21 cellular contexts compared by ENCODE assay signal in the genomic region with DNA sequence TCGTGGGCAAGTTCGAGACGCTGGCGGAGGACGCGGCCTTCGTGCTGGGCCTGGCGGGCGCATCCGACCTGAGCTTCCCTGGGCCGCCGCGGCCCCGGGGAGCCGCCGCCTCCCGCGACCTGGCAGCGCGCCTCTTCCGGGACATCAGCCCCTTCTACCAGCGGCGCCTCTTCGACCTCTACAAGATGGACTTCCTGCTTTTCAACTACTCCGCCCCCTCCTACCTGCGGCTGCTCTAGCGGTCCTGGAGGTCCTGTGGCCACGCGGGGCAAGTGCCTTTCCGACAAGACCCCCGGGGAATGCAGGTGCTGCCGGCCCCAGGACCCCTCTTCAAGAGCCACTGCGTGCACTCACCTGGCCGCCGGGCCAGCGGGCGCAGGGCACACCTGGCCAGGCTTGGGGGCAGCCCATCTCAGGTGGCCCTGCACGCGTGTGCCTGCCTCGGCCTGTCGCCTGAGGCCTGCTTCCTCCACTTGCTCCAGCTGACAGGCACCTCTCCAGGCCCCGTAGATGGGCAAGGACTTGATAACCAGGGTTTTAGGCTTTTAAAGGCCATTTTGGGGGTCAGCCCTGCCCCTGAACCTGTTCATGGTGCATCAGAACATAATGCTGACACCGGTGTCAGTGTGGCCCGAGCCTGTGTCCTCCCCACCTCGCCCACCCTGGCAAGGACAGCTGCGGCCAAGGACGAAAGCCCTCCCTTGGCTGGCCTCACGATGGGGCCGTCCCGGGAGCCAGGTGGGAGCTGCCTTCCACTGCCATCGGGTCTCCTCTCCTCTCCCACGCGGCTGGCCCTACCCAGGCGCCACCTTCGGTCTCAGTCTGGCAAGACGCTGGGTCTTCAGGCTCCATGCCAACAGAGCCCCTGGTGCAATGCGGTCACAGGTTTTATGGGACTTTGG. TPM values are rescaled to one million over a fixed set of nuclear protein-coding genes. Genes with fewer than 3 reads are reported as not detected.
DNase-seq lines count a peak whose midpoint lies in the region; ATAC-seq, FAIRE-seq and TF ChIP-seq lines count a peak whose summit lies in the region.
"Had no signal": no experiment of that assay in that cellular context is flagged by ENCODE, and none has a peak within 500 bp of the region (broad histone marks: within the 10 kb centered on the region; RNA-seq: fewer than 3 reads in every experiment).

No MANE protein-coding gene starts in this region.

- H2AFZ ChIP-seq in GM23338 = peak overlapping the region; percentile 74; the same call in 1 of the 2 replicates

- peaks cover 3% of the 10 kb centered on the region; the same call in 1 of the 3 replicates for H3K36me3 Mint-ChIP-seq in GM23338 (ENCODE audit: low read depth)
- no peaks in the 10 kb centered on the region for H3K36me3 Mint-ChIP-seq in activated CD8-positive, alpha-beta T cell treated with anti-CD3 and anti-CD28 coated beads for 36 hours (ENCODE audit: low read depth)

- H3K9me2 ChIP-seq in GM23338 (ENCODE audit: insufficient read depth) = no peaks in the 10 kb centered on the region

- no peak overlapping the region for H3K4me3 ChIP-seq in GM23338
- no peak overlapping the region for H3K4me3 ChIP-seq in kidney (ENCODE audit: low read length in 2 of 2)
- peak overlapping the region; percentile 31 for H3K4me3 ChIP-seq in psoas muscle
- no peak overlapping the region for H3K4me3 ChIP-seq in prostate gland
- H3K4me3 ChIP-seq: GM12878, tibial artery had no signal

- no peaks in the 10 kb centered on the region for H4K20me1 ChIP-seq in GM23338 (replicated peaks; ENCODE audit: insufficient read depth)

- no peak overlapping the region for H3K4me3 Mint-ChIP-seq in GM23338
- no peak overlapping the region for H3K4me3 Mint-ChIP-seq in activated CD8-positive, alpha-beta T cell treated with anti-CD3 and anti-CD28 coated beads for 36 hours
- H3K4me3 Mint-ChIP-seq: activated CD4-positive, alpha-beta T cell treated with anti-CD3 and anti-CD28 coated beads, Interleukin-2, amount 10 ng/mL, durations not matched to agents 7 days and 5 days had no signal

- ATAC-seq in GM23338 (peak; percentile 51), psoas muscle (no peak)
- ATAC-seq in activated CD8-positive, alpha-beta T cell treated with anti-CD3 and anti-CD28 coated beads for 36 hours = no peak
- ATAC-seq: GM12878 had no signal

- peaks cover 16% of the 10 kb centered on the region for H3K4me1 Mint-ChIP-seq in GM23338
- H3K4me1 Mint-ChIP-seq in activated CD8-positive, alpha-beta T cell treated with anti-CD3 and anti-CD28 coated beads for 36 hours (ENCODE audit: low read depth) = peaks cover 2% of the 10 kb centered on the region

- no peak for FAIRE-seq in kidney (lab: Jason Lieb, UNC)
- FAIRE-seq: endometrium, GM12878 had no signal

- no peak overlapping the region for H3K9ac ChIP-seq in kidney (ENCODE audit: low read length in 2 of 2)

- TF ChIP-seq POLR2A in prostate gland (IDR thresholded peaks at IDR 0.05) = no peak

- CTCF ChIA-PET in activated CD8-positive, alpha-beta T cell treated with anti-CD3 and anti-CD28 coated beads for 36 hours (lab: Charles Lee) = no interaction called here

- no peak for TF ChIP-seq CTCF in GM23338 (conservative IDR thresholded peaks at IDR 0.05; ENCODE audit: low read depth in 2 of 2)
- no peak for TF ChIP-seq CTCF in kidney (IDR thresholded peaks at IDR 0.05; ENCODE audit: borderline replicate concordance, extremely low read depth, insufficient read depth)
- no peak for TF ChIP-seq CTCF in psoas muscle (IDR thresholded peaks at IDR 0.05)
- no peak for TF ChIP-seq CTCF in activated CD8-positive, alpha-beta T cell treated with anti-CD3 and anti-CD28 coated beads for 36 hours (IDR thresholded peaks at IDR 0.05)
- TF ChIP-seq CTCF in prostate gland (IDR thresholded peaks at IDR 0.05) = no peak

- H3K4me2 ChIP-seq in GM23338 = no peak overlapping the region

- no peaks in the 10 kb centered on the region for H3K79me2 ChIP-seq in GM23338 (replicated peaks; ENCODE audit: insufficient read depth)

- H3F3A ChIP-seq in GM23338 (replicated peaks; ENCODE audit: low read depth) = 0 out of 2 replicates have a peak, but pooled peaks cover 5% of the 10 kb centered on the region

- H3K36me3 ChIP-seq in GM23338 (ENCODE audit: insufficient read depth) (no peaks in the 10 kb centered on the region), kidney (ENCODE audit: control insufficient read depth in 1 of 2, insufficient read depth in 2 of 2, low read length in 2 of 2) (no peaks in the 10 kb centered on the region), psoas muscle (ENCODE audit: insufficient read depth in 1 of 2, low read depth in 1 of 2) (no peaks in the 10 kb centered on the region), prostate gland (no peaks in the 10 kb centered on the region)
- H3K36me3 ChIP-seq: tibial artery had no signal

- H3K4me1 ChIP-seq in GM23338 (ENCODE audit: insufficient read depth) (no peaks in the 10 kb centered on the region; the same call in 1 of the 2 replicates), kidney (ENCODE audit: control insufficient read depth in 1 of 2, insufficient read depth in 1 of 2, low read depth in 1 of 2, low read length in 2 of 2) (peaks cover 3% of the 10 kb centered on the region in 2 donors), psoas muscle (peaks cover 11% of the 10 kb centered on the region), prostate gland (replicated peaks) (no peaks in the 10 kb centered on the region)

- POLR2A ChIA-PET in activated CD8-positive, alpha-beta T cell treated with anti-CD3 and anti-CD28 coated beads for 36 hours (lab: Charles Lee) = no interaction called here

- H3K27me3 Mint-ChIP-seq in GM23338 (ENCODE audit: insufficient read depth, low read depth, poor library complexity) = peaks cover 9% of the 10 kb centered on the region
- no peaks in the 10 kb centered on the region for H3K27me3 Mint-ChIP-seq in activated CD8-positive, alpha-beta T cell treated with anti-CD3 and anti-CD28 coated beads for 36 hours

- WGBS in psoas muscle, 3 donors = 58 to 73% (median 63%) methylated on average over 49 to 57 of the region's 57 CpGs
- 78% methylated on average over 37 of the region's 57 CpGs for WGBS in prostate gland

- H3K9me3 Mint-ChIP-seq in GM23338 = no peaks in the 10 kb centered on the region
- H3K9me3 Mint-ChIP-seq in activated CD8-positive, alpha-beta T cell treated with anti-CD3 and anti-CD28 coated beads for 36 hours = no peaks in the 10 kb centered on the region

- DNase-seq in GM23338 (ENCODE audit: low spot score) = no peak
- peak; percentile 33 for DNase-seq in activated CD8-positive, alpha-beta memory T cell treated with anti-CD3 and anti-CD28 coated beads, Interleukin-2, amount 50 U/mL, for 48 hours
- peak; percentile 70 for DNase-seq in kidney
- DNase-seq in psoas muscle = peak in 1 of 2 donors; percentile 30
- DNase-seq in GM19238 (ENCODE audit: insufficient read length, low spot score) = no peak
- no peak for DNase-seq in NCI-H345 (lab: John Stamatoyannopoulos, UW)
- DNase-seq in activated CD8-positive, alpha-beta T cell treated with anti-CD3 and anti-CD28 coated beads for 36 hours = no peak
- DNase-seq in prostate gland (ENCODE audit: low spot score) = no peak
- DNase-seq: activated CD4-positive, alpha-beta T cell treated with anti-CD3 and anti-CD28 coated beads, Interleukin-2, amount 10 ng/mL, durations not matched to agents 7 days and 5 days; activated naive CD4-positive, alpha-beta T cell treated with Interleukin-2 at 50 U/mL for 16 hours; foreskin melanocyte; NCI-H2029 treated with DMSO at 0.1 percent for 48 hours had no signal

- H3K27ac ChIP-seq in GM23338 (ENCODE audit: low read depth) = no peak overlapping the region
- no peak overlapping the region for H3K27ac ChIP-seq in kidney (ENCODE audit: low read depth in 2 of 2, low read length in 2 of 2)
- H3K27ac ChIP-seq in psoas muscle = no peak overlapping the region
- H3K27ac ChIP-seq in prostate gland = no peak overlapping the region
- H3K27ac ChIP-seq: C4-2B, RWPE1, tibial artery had no signal

- H3K9me3 ChIP-seq in kidney (ENCODE audit: control insufficient read depth in 1 of 2, low read length in 2 of 2) = no peaks in the 10 kb centered on the region
- H3K9me3 ChIP-seq in psoas muscle = no peaks in the 10 kb centered on the region
- H3K9me3 ChIP-seq in prostate gland = no peaks in the 10 kb centered on the region
- H3K9me3 ChIP-seq: tibial artery had no signal

- H3K27me3 ChIP-seq in GM23338 (ENCODE audit: insufficient read depth) (peaks cover 11% of the 10 kb centered on the region; the same call in 1 of the 2 replicates), psoas muscle (ENCODE audit: insufficient read depth in 3 of 3, low read length in 2 of 3) (peaks cover 0 to 28% (median 4%) of the 10 kb centered on the region in 3 donors), prostate gland (replicated peaks; ENCODE audit: insufficient read depth) (peaks cover 16% of the 10 kb centered on the region)

- no peak overlapping the region for H3K27ac Mint-ChIP-seq in GM23338
- H3K27ac Mint-ChIP-seq in activated CD8-positive, alpha-beta T cell treated with anti-CD3 and anti-CD28 coated beads for 36 hours = no peak overlapping the region
- H3K27ac Mint-ChIP-seq: activated CD4-positive, alpha-beta T cell treated with anti-CD3 and anti-CD28 coated beads, Interleukin-2, amount 10 ng/mL, durations not matched to agents 7 days and 5 days had no signal

- intact Hi-C loops in kidney (cut with DNase I) = no loop called here
- intact Hi-C loops in psoas muscle (cut with DNase I) = no loop called here
- intact Hi-C loops in activated CD8-positive, alpha-beta T cell treated with anti-CD3 and anti-CD28 coated beads for 36 hours (cut with micrococcal nuclease) = no loop called here
- intact Hi-C loops in prostate gland (cut with DNase I) = no loop called here

RNA-seq across cellular contexts. Expression of a gene that starts 16.1 kb away (rescaled TPM):
- total RNA-seq in GM23338 (2014; rRNA removed; shearing (Covaris generic)) = not detected in 2 replicates
- not detected in 2 replicates for polyA plus RNA-seq in GM23338 (2016; fragmentation: Nextera tagmentation; extraction: Ambion mirVana)
- not detected for total RNA-seq in kidney
- polyA plus RNA-seq in kidney (ENCODE audit: insufficient read depth, low read depth, low replicate concordance) = not detected
- under 1 TPM in 1 of 4 donors, not detected in 3; 0.12 TPM for total RNA-seq in psoas muscle
- not detected for polyA plus RNA-seq in psoas muscle
- not detected for total RNA-seq in activated CD8-positive, alpha-beta T cell treated with anti-CD3 and anti-CD28 coated beads for 36 hours
- 1 to 10 TPM in 1 of 2 donors, not detected in 1; 4.9 TPM for total RNA-seq in prostate gland
- total RNA-seq: activated CD4-positive, alpha-beta T cell treated with anti-CD3 and anti-CD28 coated beads, Interleukin-2, amount 10 ng/mL, durations not matched to agents 7 days and 5 days; GM12878; MCF 10A; mononuclear cell; pulmonary artery endothelial cell; T-helper 2 cell treated with Interferon-gamma antibody and Interleukin-4, amounts not matched to agents 100 ng/mL and 5 ng/mL, for 36 hours had no signal
- polyA plus RNA-seq: GM12878 had no signal

RNA-seq across cellular contexts. Expression of a gene that starts 18.6 kb away (rescaled TPM):
- 8.4 TPM in 2 replicates for total RNA-seq in GM23338 (2014; rRNA removed; shearing (Covaris generic))
- polyA plus RNA-seq in GM23338 (2016; fragmentation: Nextera tagmentation; extraction: Ambion mirVana) (3.7 and 4.0 TPM in 2 replicates), kidney (ENCODE audit: insufficient read depth, low read depth, low replicate concordance) (7.0 TPM), psoas muscle (under 1 TPM in 1 of 3 donors, not detected in 2; 0.07 TPM)
- total RNA-seq in kidney (3.3 TPM), psoas muscle (under 1 TPM in 1 of 4 donors, not detected in 3; 0.20 TPM), prostate gland (1 to 10 TPM in 1 of 2 donors, not detected in 1; 6.9 TPM)
- not detected for total RNA-seq in activated CD8-positive, alpha-beta T cell treated with anti-CD3 and anti-CD28 coated beads for 36 hours
- total RNA-seq: activated CD4-positive, alpha-beta T cell treated with anti-CD3 and anti-CD28 coated beads, Interleukin-2, amount 10 ng/mL, durations not matched to agents 7 days and 5 days; GM12878; MCF 10A; pulmonary artery endothelial cell; T-helper 2 cell treated with Interferon-gamma antibody and Interleukin-4, amounts not matched to agents 100 ng/mL and 5 ng/mL, for 36 hours had no signal
- polyA plus RNA-seq: GM12878 had no signal

RNA-seq across cellular contexts. Expression of a gene that starts 25.0 kb away (rescaled TPM):
- not detected in 2 replicates for total RNA-seq in GM23338 (2014; rRNA removed; shearing (Covaris generic))
- polyA plus RNA-seq in GM23338 (2016; fragmentation: Nextera tagmentation; extraction: Ambion mirVana) (not detected in 2 replicates), kidney (ENCODE audit: insufficient read depth, low read depth, low replicate concordance) (not detected), psoas muscle (under 1 TPM in 1 of 3 donors, not detected in 2; 0.03 TPM)
- total RNA-seq in kidney (not detected), psoas muscle (under 1 TPM in 2 of 4 donors, not detected in 2; 0.08 to 0.13 TPM), prostate gland (under 1 TPM in 1 of 2 donors, not detected in 1; 0.17 TPM)
- total RNA-seq in activated CD8-positive, alpha-beta T cell treated with anti-CD3 and anti-CD28 coated beads for 36 hours = not detected
- total RNA-seq: activated CD4-positive, alpha-beta T cell treated with anti-CD3 and anti-CD28 coated beads, Interleukin-2, amount 10 ng/mL, durations not matched to agents 7 days and 5 days; GM12878; MCF 10A; mononuclear cell; pulmonary artery endothelial cell; T-helper 2 cell treated with Interferon-gamma antibody and Interleukin-4, amounts not matched to agents 100 ng/mL and 5 ng/mL, for 36 hours had no signal

Comparison
In these comparisons a context has a peak if more than half of its experiments do, and no peak if none do; other contexts are left out.
1. DNase-seq: peak in activated CD8-positive, alpha-beta memory T cell treated with anti-CD3 and anti-CD28 coated beads, Interleukin-2, amount 50 U/mL, for 48 hours (single experiment) and kidney (single experiment); none in GM23338 (single experiment), GM19238 (single experiment), NCI-H345 (single experiment), activated CD8-positive, alpha-beta T cell treated with anti-CD3 and anti-CD28 coated beads for 36 hours (single experiment) and prostate gland (single experiment).